Comparison of ENCODE assay signal across 14 cellular contexts in the genomic region with DNA sequence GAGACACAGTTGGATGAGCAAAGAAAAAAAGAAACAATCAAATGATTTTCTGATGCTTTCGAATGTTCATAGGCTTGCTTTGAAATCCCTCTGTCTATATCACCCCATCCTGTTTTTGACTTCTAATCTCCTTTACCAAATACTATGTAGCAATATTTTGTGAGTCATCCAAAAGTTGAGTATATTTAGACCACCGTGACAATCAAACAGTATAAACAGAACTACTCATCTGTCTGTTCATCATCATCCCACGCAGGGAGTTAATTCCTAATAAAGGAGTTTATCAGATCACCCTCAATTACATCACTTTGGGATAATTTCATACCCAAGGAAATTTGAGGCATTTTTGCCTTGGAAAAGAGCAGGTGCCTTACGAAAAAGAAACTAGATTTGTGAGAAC.
DNase-seq lines count a peak whose midpoint lies in the region; ATAC-seq, FAIRE-seq and TF ChIP-seq lines count a peak whose summit lies in the region.
"Had no signal": no experiment of that assay in that cellular context is flagged by ENCODE, and none has a peak within 500 bp of the region (broad histone marks: within the 10 kb centered on the region; RNA-seq: fewer than 3 reads in every experiment).

No MANE protein-coding gene starts in this region.

- peak; percentile 82 for FAIRE-seq in keratinocyte (lab: Jason Lieb, UNC)

- no peak for TF ChIP-seq POLR2A in uterus (IDR thresholded peaks at IDR 0.05)

- DNase-seq in DMS53 (lab: John Stamatoyannopoulos, UW) (peak; percentile 38), DMS53 treated with DMSO at 0.1 percent for 48 hours (lab: John Stamatoyannopoulos, UW; ENCODE audit: unreplicated experiment) (no peak), astrocyte of the hippocampus (ENCODE audit: low read depth, low spot score) (peak; percentile 48), keratinocyte (ENCODE audit: low read depth, low spot score) (no peak), uterus (no peak), NCI-H774 (lab: John Stamatoyannopoulos, UW) (no peak)
- DNase-seq in activated naive CD4-positive, alpha-beta T cell treated with anti-CD3 and anti-CD28 coated beads, Interleukin-2, amount 10 ng/mL, durations not matched to agents 7 days and 5 days, result no peak
- DNase-seq: activated CD4-positive, alpha-beta T cell treated with anti-CD3 and anti-CD28 coated beads for 1 hour; NCI-H2227 treated with DMSO at 0.1 percent for 48 hours; right lobe of liver; stimulated activated naive CD4-positive, alpha-beta T cell treated with Interleukin-2 at 50 U/mL for 16 hours had no signal

- CTCF ChIA-PET in activated naive CD4-positive, alpha-beta T cell treated with anti-CD3 and anti-CD28 coated beads, Interleukin-2, amount 10 ng/mL, durations not matched to agents 7 days and 5 days (lab: Charles Lee), result no interaction called here

- peak overlapping the region; percentile 51 for H3K4me2 ChIP-seq in keratinocyte (ENCODE audit: control insufficient read depth, extremely low read depth, insufficient read depth, low read depth, low read length)

- no peak overlapping the region for H2AFZ ChIP-seq in keratinocyte (ENCODE audit: control insufficient read depth, low read length)

- H3K4me3 ChIP-seq in keratinocyte (ENCODE audit: control insufficient read depth in 2 of 3, extremely low read depth in 1 of 3, insufficient read depth in 2 of 3, low read depth in 1 of 3, low read length in 3 of 3), result no peak overlapping the region
- no peak overlapping the region for H3K4me3 ChIP-seq in uterus
- H3K4me3 ChIP-seq: right lobe of liver had no signal

- TF ChIP-seq CTCF in keratinocyte (optimal IDR thresholded peaks at IDR 0.05 in 1 of 3, IDR thresholded peaks at IDR 0.05 in 1 of 3, conservative IDR thresholded peaks at IDR 0.05 in 1 of 3; ENCODE audit: extremely low read depth in 1 of 3, insufficient read depth in 2 of 3, low read length in 3 of 3) (no peak), uterus (IDR thresholded peaks at IDR 0.05) (no peak)

- no peak overlapping the region for H3K9ac ChIP-seq in keratinocyte (ENCODE audit: control insufficient read depth, extremely low read depth, insufficient read depth, low read length)

- H4K20me1 ChIP-seq in keratinocyte (ENCODE audit: control insufficient read depth, extremely low read depth, insufficient read depth, low read length), result no peaks in the 10 kb centered on the region

- H3K9me3 ChIP-seq in keratinocyte (ENCODE audit: control insufficient read depth, low read depth, low read length) (no peaks in the 10 kb centered on the region), uterus (no peaks in the 10 kb centered on the region)
- H3K9me3 ChIP-seq: right lobe of liver had no signal

- H3K4me1 ChIP-seq in keratinocyte (ENCODE audit: control insufficient read depth, extremely low read depth, insufficient read depth, low read length), result peaks cover 20% of the 10 kb centered on the region
- no peaks in the 10 kb centered on the region for H3K4me1 ChIP-seq in uterus
- H3K4me1 ChIP-seq: right lobe of liver had no signal

- no peaks in the 10 kb centered on the region for H3K9me3 Mint-ChIP-seq in activated naive CD4-positive, alpha-beta T cell treated with anti-CD3 and anti-CD28 coated beads, Interleukin-2, amount 10 ng/mL, durations not matched to agents 7 days and 5 days

- dilution Hi-C loops in keratinocyte (cut with MboI; ENCODE audit: extremely low pct_ligation_motif_present, low sequenced_read_pairs), result no loop called here

- H3K4me3 Mint-ChIP-seq in activated naive CD4-positive, alpha-beta T cell treated with anti-CD3 and anti-CD28 coated beads, Interleukin-2, amount 10 ng/mL, durations not matched to agents 7 days and 5 days, result no peak overlapping the region

- H3K27ac ChIP-seq in keratinocyte (ENCODE audit: control insufficient read depth, insufficient read depth, low read length) (peak overlapping the region; percentile 74), uterus (peak overlapping the region; percentile 64 to 72)
- H3K27ac ChIP-seq: 22Rv1, HL-60 had no signal

- ATAC-seq in GM19023 (IDR thresholded peaks at IDR 0.05; ENCODE audit: unreplicated experiment), result no peak

- H3K36me3 ChIP-seq in keratinocyte (ENCODE audit: control insufficient read depth in 2 of 2, extremely low read depth in 1 of 2, insufficient read depth in 2 of 2, low read length in 2 of 2), result no peaks in the 10 kb centered on the region
- no peaks in the 10 kb centered on the region for H3K36me3 ChIP-seq in uterus
- H3K36me3 ChIP-seq: right lobe of liver had no signal

- no peaks in the 10 kb centered on the region for H3K9me1 ChIP-seq in keratinocyte (ENCODE audit: control insufficient read depth, extremely low read depth, insufficient read depth, low read length)

- H3K27me3 Mint-ChIP-seq in activated naive CD4-positive, alpha-beta T cell treated with anti-CD3 and anti-CD28 coated beads, Interleukin-2, amount 10 ng/mL, durations not matched to agents 7 days and 5 days, result no peaks in the 10 kb centered on the region

- H3K36me3 Mint-ChIP-seq in activated naive CD4-positive, alpha-beta T cell treated with anti-CD3 and anti-CD28 coated beads, Interleukin-2, amount 10 ng/mL, durations not matched to agents 7 days and 5 days, result no peaks in the 10 kb centered on the region

- H3K27ac Mint-ChIP-seq in activated naive CD4-positive, alpha-beta T cell treated with anti-CD3 and anti-CD28 coated beads, Interleukin-2, amount 10 ng/mL, durations not matched to agents 7 days and 5 days, result no peak overlapping the region

- H3K4me1 Mint-ChIP-seq in activated naive CD4-positive, alpha-beta T cell treated with anti-CD3 and anti-CD28 coated beads, Interleukin-2, amount 10 ng/mL, durations not matched to agents 7 days and 5 days, result no peaks in the 10 kb centered on the region

- no peaks in the 10 kb centered on the region for H3K79me2 ChIP-seq in keratinocyte (ENCODE audit: control insufficient read depth, insufficient read depth, low read length)

- intact Hi-C loops in uterus (cut with DNase I; ENCODE audit: low total_unique reads), result no loop called here

- H3K27me3 ChIP-seq in keratinocyte (ENCODE audit: control insufficient read depth, extremely low read depth, insufficient read depth, low read length) (no peaks in the 10 kb centered on the region), uterus (no peaks in the 10 kb centered on the region)
- H3K27me3 ChIP-seq: right lobe of liver had no signal

Comparison
In these comparisons a context has a peak if more than half of its experiments do, and no peak if none do; other contexts are left out.
1. DNase-seq: peak in DMS53 (single experiment) and astrocyte of the hippocampus (single experiment); none in DMS53 treated with DMSO at 0.1 percent for 48 hours (single experiment), keratinocyte (single experiment), uterus (0 of 2), activated naive CD4-positive, alpha-beta T cell treated with anti-CD3 and anti-CD28 coated beads, Interleukin-2, amount 10 ng/mL, durations not matched to agents 7 days and 5 days (single experiment) and NCI-H774 (single experiment).